12 cellular contexts compared by ENCODE assay signal in the genomic region with DNA sequence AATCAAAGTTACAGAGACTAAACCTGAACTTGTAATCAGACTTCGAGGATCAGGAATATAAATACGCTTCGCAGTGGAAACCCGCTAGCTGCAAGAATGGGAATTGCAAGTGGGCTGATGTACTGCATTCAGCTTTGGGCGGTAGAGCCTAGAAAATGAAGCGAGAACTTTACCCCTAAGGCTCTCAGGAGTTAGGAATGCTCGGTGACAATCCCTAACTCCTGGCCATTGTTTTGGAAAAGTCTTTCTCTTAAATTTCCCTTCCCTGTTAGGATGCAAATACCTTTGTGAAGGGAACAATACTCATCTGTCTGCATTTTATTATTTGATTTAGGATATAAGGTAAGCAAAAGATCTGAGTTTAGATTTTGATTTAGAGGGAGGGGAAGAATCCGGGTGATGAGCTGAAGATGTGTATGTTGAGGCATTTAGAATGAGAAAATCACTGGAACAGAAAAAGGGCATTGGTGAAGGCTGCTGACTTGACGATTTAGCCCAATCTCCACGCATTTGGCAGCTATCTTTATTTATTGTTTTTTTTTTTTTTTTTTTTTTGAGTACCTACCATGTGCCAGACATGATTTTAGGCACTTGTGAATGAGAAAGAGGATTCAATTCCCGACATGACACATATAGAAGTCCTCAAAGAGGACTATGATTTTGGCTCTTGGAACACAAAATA. TPM values are rescaled to one million over a fixed set of nuclear protein-coding genes. Genes with fewer than 3 reads are reported as not detected.
DNase-seq lines count a peak whose midpoint lies in the region; FAIRE-seq and TF ChIP-seq lines count a peak whose summit lies in the region.
"Had no signal": no experiment of that assay in that cellular context is flagged by ENCODE, and none has a peak within 500 bp of the region (broad histone marks: within the 10 kb centered on the region; RNA-seq: fewer than 3 reads in every experiment).

No MANE protein-coding gene starts in this region.

- no peak overlapping the region for H3K27ac ChIP-seq in esophagus muscularis mucosa (replicated peaks in 1 of 4)
- H3K27ac ChIP-seq: GM23248, testis had no signal

- H3K36me3 Mint-ChIP-seq in nephron progenitor cell (ENCODE audit: low read depth) = no peaks in the 10 kb centered on the region

- no peak for FAIRE-seq in GM12892 (lab: Jason Lieb, UNC)

- WGBS in esophagus muscularis mucosa = 20% methylated on average over 11 of the region's 11 CpGs
- WGBS in lower leg skin, 2 donors = 23 to 28% methylated on average over 11 of the region's 11 CpGs

- 0 out of 3 replicates have a peak, but pooled peaks have one; percentile 9 for TF ChIP-seq CTCF in GM12872 (IDR thresholded peaks at IDR 0.05; ENCODE audit: insufficient read depth, low read depth, low read length)
- peak; percentile 11 to 25 (median 11) for TF ChIP-seq CTCF in esophagus muscularis mucosa (IDR thresholded peaks at IDR 0.05)
- TF ChIP-seq CTCF in nephron progenitor cell (IDR thresholded peaks at IDR 0.05) = peak; percentile 55
- TF ChIP-seq CTCF in lower leg skin (IDR thresholded peaks at IDR 0.05) = no peak

- intact Hi-C loops in esophagus muscularis mucosa (cut with DNase I) = no loop called here
- intact Hi-C loops in lower leg skin (cut with DNase I; ENCODE audit: low total_unique reads) = no loop called here

- H3K27me3 ChIP-seq in esophagus muscularis mucosa = peaks cover 0 to 62% (median 23%) of the 10 kb centered on the region in 4 donors
- H3K27me3 ChIP-seq: testis had no signal

- H3K36me3 ChIP-seq in esophagus muscularis mucosa = no peaks in the 10 kb centered on the region

- peaks cover 82% of the 10 kb centered on the region for H3K27me3 Mint-ChIP-seq in nephron progenitor cell (ENCODE audit: low read depth, poor library complexity)

- DNase-seq in NCI-H510A (lab: John Stamatoyannopoulos, UW) = peak; percentile 39
- peak; percentile 60 for DNase-seq in esophagus muscularis mucosa (ENCODE audit: extremely low spot score)
- no peak for DNase-seq in nephron progenitor cell
- no peak for DNase-seq in lower leg skin (ENCODE audit: low spot score in 2 of 2)
- DNase-seq in GM12892 (ENCODE audit: insufficient read length) = no peak
- no peak for DNase-seq in NCI-H2029 (lab: John Stamatoyannopoulos, UW)
- no peak for DNase-seq in activated CD4-positive, alpha-beta T cell treated with anti-CD3 and anti-CD28 coated beads for 4 hours
- DNase-seq: activated T-cell treated with anti-CD3 and anti-CD28 coated beads, Interleukin-2, amount 50 U/mL, for 1 hour; GM23248; testis had no signal

- H3K4me3 ChIP-seq in esophagus muscularis mucosa (no peak overlapping the region), lower leg skin (ENCODE audit: low read depth, poor library complexity, severe bottlenecking) (no peak overlapping the region)
- H3K4me3 ChIP-seq: GM23248 had no signal

- H3K4me3 Mint-ChIP-seq in nephron progenitor cell = no peak overlapping the region

- TF ChIP-seq POLR2A in esophagus muscularis mucosa (IDR thresholded peaks at IDR 0.05; ENCODE audit: low read depth) = no peak
- TF ChIP-seq POLR2A in lower leg skin (IDR thresholded peaks at IDR 0.05) = no peak
- TF ChIP-seq POLR2A in GM12892 (IDR thresholded peaks at IDR 0.05; ENCODE audit: low read depth, low read length) = no peak

- TF ChIP-seq EP300 in esophagus muscularis mucosa (IDR thresholded peaks at IDR 0.05) = no peak

- H3K4me1 ChIP-seq in esophagus muscularis mucosa = peaks cover 16 to 25% (median 20%) of the 10 kb centered on the region in 4 donors

- H3K9me3 ChIP-seq in esophagus muscularis mucosa = no peaks in the 10 kb centered on the region
- H3K9me3 ChIP-seq: testis had no signal

- no peaks in the 10 kb centered on the region for H3K9me3 Mint-ChIP-seq in nephron progenitor cell

- H3K27ac Mint-ChIP-seq in nephron progenitor cell = no peak overlapping the region

- H3K4me1 Mint-ChIP-seq in nephron progenitor cell = peaks cover 25% of the 10 kb centered on the region

RNA-seq across cellular contexts. Expression of a gene that starts 2.2 kb away (rescaled TPM):
- under 1 TPM in 1 of 4 donors, not detected in 3; 0.11 TPM for total RNA-seq in esophagus muscularis mucosa
- total RNA-seq in lower leg skin = 1 to 10 TPM in 3 of 4 donors, under 1 TPM in 1; 0.51 to 3.8 (median 1.9) TPM
- polyA plus RNA-seq in GM12892 (2012; ENCODE audit: missing spikeins) = not detected
- total RNA-seq: GM23248, myocyte had no signal
- polyA plus RNA-seq: GM23248 had no signal

Comparison
In these comparisons a context has a peak if more than half of its experiments do, and no peak if none do; other contexts are left out.
1. CTCF ChIP-seq: peak in GM12872 (single experiment), esophagus muscularis mucosa (3 of 3) and nephron progenitor cell (single experiment); none in lower leg skin (0 of 3).
2. DNase-seq: peak in NCI-H510A (single experiment) and esophagus muscularis mucosa (single experiment); none in nephron progenitor cell (single experiment), lower leg skin (0 of 2), GM12892 (single experiment), NCI-H2029 (single experiment) and activated CD4-positive, alpha-beta T cell treated with anti-CD3 and anti-CD28 coated beads for 4 hours (0 of 2).